Comparison of ENCODE assay signal across 1 cellular context in genomic region chr12:468671-469389, GRCh38.
TF ChIP-seq lines count a peak whose summit lies in the region.

No MANE protein-coding gene starts in this region.

TF ChIP-seq in IMR-90, 13 proteins besides CTCF, POLR2A, EP300 and RAD21 (continued from another document):
- TF ChIP-seq CHD1 (IDR thresholded peaks at IDR 0.05; ENCODE audit: low read depth, low read length) = no peak
- no peak for TF ChIP-seq RFX5 (IDR thresholded peaks at IDR 0.05; ENCODE audit: low read depth, low read length)
- TF ChIP-seq SMC3 (IDR thresholded peaks at IDR 0.05; ENCODE audit: low read depth, low read length) = no peak
- TF ChIP-seq, protein P1, sequence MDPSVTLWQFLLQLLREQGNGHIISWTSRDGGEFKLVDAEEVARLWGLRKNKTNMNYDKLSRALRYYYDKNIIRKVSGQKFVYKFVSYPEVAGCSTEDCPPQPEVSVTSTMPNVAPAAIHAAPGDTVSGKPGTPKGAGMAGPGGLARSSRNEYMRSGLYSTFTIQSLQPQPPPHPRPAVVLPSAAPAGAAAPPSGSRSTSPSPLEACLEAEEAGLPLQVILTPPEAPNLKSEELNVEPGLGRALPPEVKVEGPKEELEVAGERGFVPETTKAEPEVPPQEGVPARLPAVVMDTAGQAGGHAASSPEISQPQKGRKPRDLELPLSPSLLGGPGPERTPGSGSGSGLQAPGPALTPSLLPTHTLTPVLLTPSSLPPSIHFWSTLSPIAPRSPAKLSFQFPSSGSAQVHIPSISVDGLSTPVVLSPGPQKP (IDR thresholded peaks at IDR 0.05; ENCODE audit: borderline replicate concordance, low read depth, low read length) = no peak
- no peak for TF ChIP-seq USF2 (IDR thresholded peaks at IDR 0.05; ENCODE audit: low read depth, low read length)
- TF ChIP-seq NFE2L2 (IDR thresholded peaks at IDR 0.05; ENCODE audit: low read depth, low read length) = no peak
- TF ChIP-seq MAFK (IDR thresholded peaks at IDR 0.05; ENCODE audit: low read depth, low read length) = no peak
- no peak for TF ChIP-seq MXI1 (IDR thresholded peaks at IDR 0.05; ENCODE audit: borderline replicate concordance, low read depth, low read length)
TF ChIP-seq in IMR-90: peak in this region for 0.
